ENCODE assay signal across 1 cellular context in the genomic region with DNA sequence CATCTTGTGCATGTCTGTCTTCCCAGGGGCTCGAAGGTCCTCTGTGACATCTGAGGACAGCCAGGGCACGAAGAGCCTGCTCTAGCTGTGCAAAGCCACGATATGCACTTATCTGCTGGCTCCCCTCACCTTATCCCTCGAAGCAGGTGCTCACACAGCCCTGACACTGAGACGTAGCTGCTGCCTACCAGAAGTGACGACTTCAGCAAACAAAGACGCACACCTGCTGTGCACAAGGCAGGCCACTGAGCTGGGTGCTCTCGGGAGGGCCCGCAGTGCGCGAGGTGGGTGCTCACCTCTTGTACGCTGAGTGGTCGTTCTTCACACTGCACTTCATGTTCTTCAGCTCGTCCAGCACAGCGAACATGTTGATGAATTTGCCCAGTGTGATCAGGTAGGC.
TF ChIP-seq lines count a peak whose summit lies in the region.

No MANE protein-coding gene starts in this region.

TF ChIP-seq in H1, 55 proteins besides CTCF, POLR2A, EP300 and RAD21 (continued from another document):
- TF ChIP-seq, protein P1, sequence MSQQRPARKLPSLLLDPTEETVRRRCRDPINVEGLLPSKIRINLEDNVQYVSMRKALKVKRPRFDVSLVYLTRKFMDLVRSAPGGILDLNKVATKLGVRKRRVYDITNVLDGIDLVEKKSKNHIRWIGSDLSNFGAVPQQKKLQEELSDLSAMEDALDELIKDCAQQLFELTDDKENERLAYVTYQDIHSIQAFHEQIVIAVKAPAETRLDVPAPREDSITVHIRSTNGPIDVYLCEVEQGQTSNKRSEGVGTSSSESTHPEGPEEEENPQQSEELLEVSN (IDR thresholded peaks at IDR 0.05), result no peak
- TF ChIP-seq SRF (IDR thresholded peaks at IDR 0.05; ENCODE audit: low read depth, low read length) (no peak), CBX8 (IDR thresholded peaks at IDR 0.05; ENCODE audit: borderline replicate concordance, low read depth, low read length) (no peak)
- TF ChIP-seq, protein P2, sequence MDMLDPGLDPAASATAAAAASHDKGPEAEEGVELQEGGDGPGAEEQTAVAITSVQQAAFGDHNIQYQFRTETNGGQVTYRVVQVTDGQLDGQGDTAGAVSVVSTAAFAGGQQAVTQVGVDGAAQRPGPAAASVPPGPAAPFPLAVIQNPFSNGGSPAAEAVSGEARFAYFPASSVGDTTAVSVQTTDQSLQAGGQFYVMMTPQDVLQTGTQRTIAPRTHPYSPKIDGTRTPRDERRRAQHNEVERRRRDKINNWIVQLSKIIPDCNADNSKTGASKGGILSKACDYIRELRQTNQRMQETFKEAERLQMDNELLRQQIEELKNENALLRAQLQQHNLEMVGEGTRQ (IDR thresholded peaks at IDR 0.05; ENCODE audit: low read length), result no peak
